ENCODE assay signal across 22 cellular contexts in genomic region chr11:86934933-86935579, GRCh38. TPM values are rescaled to one million over a fixed set of nuclear protein-coding genes. Genes with fewer than 3 reads are reported as not detected.
A peak's percentile ranks its signal among the peaks of the same experiment; 100 is the strongest.
DNase-seq lines count a peak whose midpoint lies in the region; ATAC-seq, FAIRE-seq and TF ChIP-seq lines count a peak whose summit lies in the region.
"Had no signal": no experiment of that assay in that cellular context is flagged by ENCODE, and none has a peak within 500 bp of the region (broad histone marks: within the 10 kb centered on the region; RNA-seq: fewer than 3 reads in every experiment).

No MANE protein-coding gene starts in this region.

- H3K4me1 Mint-ChIP-seq in MCF 10A (ENCODE audit: insufficient read depth, unreplicated experiment) (peaks cover 12% of the 10 kb centered on the region), mesothelial cell of epicardium (peaks cover 81% of the 10 kb centered on the region)
- H3K4me1 Mint-ChIP-seq: CD4-positive, CD25-positive, alpha-beta regulatory T cell had no signal

- no peak for TF ChIP-seq EP300 in K562 (IDR thresholded peaks at IDR 0.05; ENCODE audit: low read length)

- no peak overlapping the region for H3K4me2 ChIP-seq in K562 (ENCODE audit: insufficient read depth, low read length)

- H3K9me3 Mint-ChIP-seq in MCF 10A (ENCODE audit: unreplicated experiment) (no peaks in the 10 kb centered on the region), mesothelial cell of epicardium (no peaks in the 10 kb centered on the region)
- H3K9me3 Mint-ChIP-seq: CD4-positive, CD25-positive, alpha-beta regulatory T cell had no signal

- H3K4me3 Mint-ChIP-seq in MCF 10A (ENCODE audit: unreplicated experiment): no peak overlapping the region
- no peak overlapping the region for H3K4me3 Mint-ChIP-seq in mesothelial cell of epicardium
- H3K4me3 Mint-ChIP-seq: CD4-positive, CD25-positive, alpha-beta regulatory T cell had no signal

- peaks cover 33 to 69% of the 10 kb centered on the region in 2 experiments for H3K4me1 ChIP-seq in K562 (replicated peaks in 1 of 2; ENCODE audit: control insufficient read depth in 2 of 2, insufficient read depth in 2 of 2, low read length in 2 of 2)
- peaks cover 55% of the 10 kb centered on the region for H3K4me1 ChIP-seq in vagina

- TF ChIP-seq POLR2A in K562 (conservative IDR thresholded peaks at IDR 0.05): no peak
- no peak for TF ChIP-seq POLR2A in vagina (IDR thresholded peaks at IDR 0.05)

- H3K79me2 ChIP-seq in K562 (ENCODE audit: control insufficient read depth, insufficient read depth, low read length): peaks cover 14% of the 10 kb centered on the region; the same call in 1 of the 3 replicates

- POLR2A ChIA-PET in MCF 10A (lab: Yijun Ruan, JAX) (interaction anchor here (0.7 to 1.0 kb wide), 2 partner anchors 10 to 486 kb away, joined by 3 read pairs; no protein-coding TSS in a partner anchor), K562 (lab: Yijun Ruan, JAX) (interaction anchor here (0.6 to 1.6 kb wide), 5 partner anchors 10 to 859 kb away, joined by 3 to 6 read pairs (median 4); no protein-coding TSS in a partner anchor)

- peak; percentile 45 to 68 for DNase-seq in T47D (ENCODE audit: low read depth in 1 of 2, low spot score in 1 of 2)
- no peak for DNase-seq in MCF 10A (ENCODE audit: unreplicated experiment)
- no peak for DNase-seq in K562 (ENCODE audit: extremely low read depth in 1 of 4, low spot score in 3 of 4)
- no peak for DNase-seq in mesothelial cell of epicardium (ENCODE audit: low spot score in 2 of 2, unreplicated experiment in 2 of 2)
- no peak for DNase-seq in vagina (ENCODE audit: extremely low spot score in 2 of 2)
- DNase-seq in SK-N-DZ (ENCODE audit: low spot score): no peak
- no peak for DNase-seq in stimulated activated CD8-positive, alpha-beta memory T cell treated with anti-CD3 and anti-CD28 coated beads, Interleukin-4, amount 100 ng/mL, for 48 hours
- DNase-seq: CD4-positive, CD25-positive, alpha-beta regulatory T cell; DND-41; GDM1; GOT3; KBM-7; MM.1S; NCI-H1105; NCI-H187; NCI-H446 treated with DMSO at 0.1 percent for 48 hours; SHP77 had no signal

- no peak for TF ChIP-seq CTCF in MCF 10A (IDR thresholded peaks at IDR 0.05; ENCODE audit: unreplicated experiment)
- TF ChIP-seq CTCF in K562 (IDR thresholded peaks at IDR 0.05 in 2 of 3, conservative IDR thresholded peaks at IDR 0.05 in 1 of 3; ENCODE audit: insufficient read depth in 2 of 3, low read depth in 1 of 3, low read length in 3 of 3): no peak
- TF ChIP-seq CTCF in mesothelial cell of epicardium (IDR thresholded peaks at IDR 0.05; ENCODE audit: unreplicated experiment): no peak
- TF ChIP-seq CTCF in vagina (IDR thresholded peaks at IDR 0.05): no peak

- peak overlapping the region; percentile 41 for H2AFZ ChIP-seq in K562 (ENCODE audit: low read depth, low read length)

- H3K27me3 ChIP-seq in K562 (ENCODE audit: control insufficient read depth in 2 of 2, insufficient read depth in 2 of 2, low read length in 2 of 2) (no peaks in the 10 kb centered on the region), vagina (no peaks in the 10 kb centered on the region)

- H3K9me3 ChIP-seq in K562 (replicated peaks; ENCODE audit: control insufficient read depth, insufficient read depth, low read depth, low read length): no peaks in the 10 kb centered on the region
- no peaks in the 10 kb centered on the region for H3K9me3 ChIP-seq in vagina

- ATAC-seq in K562 (no peak), SK-N-SH treated with all-trans-retinoic acid at 6 μM for 48 hours (no peak)

- no peaks in the 10 kb centered on the region for H3K9me1 ChIP-seq in K562 (ENCODE audit: control insufficient read depth, insufficient read depth, low read length)

- in situ Hi-C loops in T47D (cut with HindIII; ENCODE audit: low pct_unique_long_range_greater_than_20kb, low sequenced_read_pairs) (no loop called here), K562 (cut with MboI) (loop anchor here (10.0 kb wide), 1 partner anchor 490 kb away; no protein-coding TSS in a partner anchor)

- H3K36me3 Mint-ChIP-seq in MCF 10A (ENCODE audit: insufficient read depth, unreplicated experiment) (no peaks in the 10 kb centered on the region), mesothelial cell of epicardium (no peaks in the 10 kb centered on the region)
- H3K36me3 Mint-ChIP-seq: CD4-positive, CD25-positive, alpha-beta regulatory T cell had no signal

- no peak for TF ChIP-seq RAD21 in K562 (CRISPR knock-in tag; conservative IDR thresholded peaks at IDR 0.05 in 1 of 2, IDR thresholded peaks at IDR 0.05 in 1 of 2)

- CTCF ChIA-PET in MCF 10A (lab: Yijun Ruan, JAX): interaction anchor here (0.6 to 3.3 kb wide), 12 partner anchors 10 to 693 kb away, joined by 3 to 21 read pairs (median 3); no protein-coding TSS in a partner anchor
- CTCF ChIA-PET in K562 (lab: Yijun Ruan, JAX; ENCODE audit: low intra/inter-chr PET ratio): no interaction called here

- H3K27ac Mint-ChIP-seq in MCF 10A (ENCODE audit: low read depth, unreplicated experiment) (no peak overlapping the region), mesothelial cell of epicardium (peak overlapping the region; percentile 89)

- FAIRE-seq in K562 (lab: Jason Lieb, UNC): no peak
- FAIRE-seq: A204.1, GM12892, RCC 7860 had no signal

- H3K4me3 ChIP-seq in K562 (no peak overlapping the region), vagina (no peak overlapping the region)

- H3K9ac ChIP-seq in K562 (ENCODE audit: insufficient read depth in 1 of 2, low read depth in 2 of 2, low read length in 2 of 2): no peak overlapping the region

- H3K27me3 Mint-ChIP-seq in MCF 10A (ENCODE audit: insufficient read depth, unreplicated experiment) (no peaks in the 10 kb centered on the region), mesothelial cell of epicardium (ENCODE audit: low read depth) (no peaks in the 10 kb centered on the region)

- H3K27ac ChIP-seq in K562 (ENCODE audit: extremely low read depth, low read depth, low read length) (peak overlapping the region; percentile 27; the same call in 1 of the 3 replicates), vagina (peak overlapping the region; percentile 64)
- H3K27ac ChIP-seq: HL-60 had no signal

- WGBS in K562 (ENCODE audit: insufficient coverage, low coverage, missing lambda C conversion rate): 21% methylated on average over 3 of the region's 3 CpGs

- H4K20me1 ChIP-seq in K562 (replicated peaks; ENCODE audit: control insufficient read depth, insufficient read depth, low read length): no peaks in the 10 kb centered on the region

- intact Hi-C loops in MCF 10A (cut with micrococcal nuclease): loop anchor here (5.0 kb wide), 1 partner anchor 487 kb away; no protein-coding TSS in a partner anchor
- intact Hi-C loops in K562 (cut with micrococcal nuclease): loop anchor here (5.0 kb wide), 3 partner anchors 47 to 417 kb away; no protein-coding TSS in a partner anchor
- intact Hi-C loops in vagina (cut with DNase I): loop anchor here (5.0 kb wide), 2 partner anchors 357 to 487 kb away; no protein-coding TSS in a partner anchor

- H3K36me3 ChIP-seq in K562 (ENCODE audit: control insufficient read depth, insufficient read depth, low read length) (no peaks in the 10 kb centered on the region; the same call in 2 of the 3 replicates), vagina (no peaks in the 10 kb centered on the region)

- BruUV-seq in MCF 10A (replicated peaks; lab: Mats Ljungman, UMichigan) (no TSS peak), K562 (replicated peaks; lab: Mats Ljungman, UMichigan) (no TSS peak)

TF ChIP-seq in K562, 482 proteins besides CTCF, POLR2A, EP300 and RAD21 (continues in another document):
- TF ChIP-seq MIER1 (IDR thresholded peaks at IDR 0.05; ENCODE audit: low read depth): no peak

TF ChIP-seq in SK-N-SH treated with all-trans-retinoic acid at 6 μM for 48 hours, 23 proteins besides CTCF, POLR2A, EP300 and RAD21:
- TF ChIP-seq CSRNP3 (CRISPR knock-in tag; IDR thresholded peaks at IDR 0.05) (no peak), OSR1 (CRISPR knock-in tag; IDR thresholded peaks at IDR 0.05) (no peak), ZNF565 (CRISPR knock-in tag; conservative IDR thresholded peaks at IDR 0.05; ENCODE audit: low read depth) (no peak), BACH2 (CRISPR knock-in tag; IDR thresholded peaks at IDR 0.05; ENCODE audit: borderline replicate concordance) (no peak), ZC3H10 (CRISPR knock-in tag; IDR thresholded peaks at IDR 0.05) (no peak)

RNA-seq across cellular contexts. Expression of gene FZD4, which starts 20.1 kb away (rescaled TPM):
- 0.34 and 0.35 TPM in 2 replicates for total RNA-seq in MCF 10A (2022)
- total RNA-seq in K562 (2011; cell fraction: chromatin; rRNA removed; ENCODE audit: low replicate concordance): 6.9 and 12.4 TPM in 2 replicates
- total RNA-seq in K562 (2011; cell fraction: nucleolus; rRNA removed): 7.7 and 10.0 TPM in 2 replicates
- 14.2 TPM in 2 replicates for total RNA-seq in K562 (2011; cell fraction: nucleoplasm; rRNA removed)
- total RNA-seq in K562 (2014; rRNA removed): 5.0 and 5.7 TPM in 2 replicates
- total RNA-seq in K562 (2014; rRNA removed; fragmentation: Illumina TruSeq; extraction: Trizol): 5.1 and 5.7 TPM in 2 replicates
- total RNA-seq in K562 (2015; rRNA removed; fragmentation: Illumina TruSeq; extraction: Trizol): 7.6 and 7.9 TPM in 2 replicates
- total RNA-seq in K562 (2021): 6.1 and 6.3 TPM in 2 replicates
- polyA plus RNA-seq in K562 (2011; rRNA removed): 6.2 and 7.3 TPM in 2 replicates
- 3.1 and 7.3 TPM in 2 replicates for polyA plus RNA-seq in K562 (2011; cell fraction: cytosol; rRNA removed)
- 3.9 and 5.8 TPM in 2 replicates for polyA plus RNA-seq in K562 (2011; cell fraction: nucleus; rRNA removed)
- polyA plus RNA-seq in K562 (2012): 4.1 and 6.1 TPM in 2 replicates
- polyA plus RNA-seq in K562 (2014; fragmentation: Illumina TruSeq; extraction: Trizol): 5.1 and 6.2 TPM in 2 replicates
- polyA plus RNA-seq in K562 (2014; fragmentation: Nextera tagmentation; extraction: Ambion mirVana): 1 to 10 TPM; 1.2 to 1.4 TPM
- polyA plus RNA-seq in K562 (2014; rRNA removed): 5.8 and 6.7 TPM in 2 replicates
- polyA minus RNA-seq in K562 (2011; rRNA and poly(A)+ RNA removed): 6.9 and 7.1 TPM in 2 replicates
- 2.3 and 3.3 TPM in 2 replicates for polyA minus RNA-seq in K562 (2011; cell fraction: cytosol; rRNA and poly(A)+ RNA removed)
- polyA minus RNA-seq in K562 (2011; cell fraction: nucleus; rRNA and poly(A)+ RNA removed): 2.2 and 4.6 TPM in 2 replicates
- 20.1 to 22.5 TPM (median 20.7 TPM) in 3 replicates for total RNA-seq in mesothelial cell of epicardium
- 47.1 TPM for total RNA-seq in vagina
- polyA plus RNA-seq in SK-N-DZ (2014; cell fraction: cytosol; rRNA removed): 3.6 and 5.8 TPM in 2 replicates
- 2.8 and 3.4 TPM in 2 replicates for polyA plus RNA-seq in SK-N-DZ (2014; cell fraction: nucleus; rRNA removed)
- total RNA-seq: CD4-positive, CD25-positive, alpha-beta regulatory T cell had no signal
- polyA plus RNA-seq: CD4-positive, CD25-positive, alpha-beta regulatory T cell had no signal

Comparison
In these comparisons a context has a peak if more than half of its experiments do, and no peak if none do; other contexts are left out.
1. DNase-seq: peak in T47D (2 of 2); none in MCF 10A (single experiment), K562 (0 of 4), mesothelial cell of epicardium (0 of 2), vagina (0 of 2), SK-N-DZ (single experiment) and stimulated activated CD8-positive, alpha-beta memory T cell treated with anti-CD3 and anti-CD28 coated beads, Interleukin-4, amount 100 ng/mL, for 48 hours (single experiment).